In the genomic region with DNA sequence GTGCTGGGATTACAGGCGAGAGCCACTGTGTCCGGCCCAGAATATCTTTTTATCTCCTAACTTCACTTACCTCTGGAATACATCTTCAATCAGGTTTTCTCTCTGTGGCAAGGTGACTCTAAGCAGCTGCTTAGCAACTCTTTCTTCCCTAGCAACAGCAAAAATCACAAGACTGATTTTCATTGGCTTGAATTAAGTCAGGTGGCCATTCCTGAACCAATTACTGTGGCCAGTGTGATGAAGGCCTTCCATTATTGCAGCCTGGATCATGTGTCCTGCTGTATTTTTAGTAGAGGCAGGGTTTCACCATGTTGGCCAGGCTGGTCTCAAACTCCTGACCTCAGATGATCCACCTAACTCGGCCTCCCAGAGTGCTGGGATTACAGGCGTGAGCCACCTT, we compare ENCODE assay signal across 9 cellular contexts. TPM values are rescaled to one million over a fixed set of nuclear protein-coding genes. Genes with fewer than 3 reads are reported as not detected.
A peak's percentile ranks its signal among the peaks of the same experiment; 100 is the strongest.
DNase-seq lines count a peak whose midpoint lies in the region; ATAC-seq and TF ChIP-seq lines count a peak whose summit lies in the region.
"Had no signal": no experiment of that assay in that cellular context is flagged by ENCODE, and none has a peak within 500 bp of the region (broad histone marks: within the 10 kb centered on the region; RNA-seq: fewer than 3 reads in every experiment).

No MANE protein-coding gene starts in this region.

- no peak overlapping the region for H3K4me3 Mint-ChIP-seq in activated T-cell treated with anti-CD3 and anti-CD28 coated beads, Interleukin-2, amount 50 U/mL, for 24 hours

- POLR2A ChIA-PET in RWPE1 (lab: Yijun Ruan, JAX; ENCODE audit: low non-redundant PET) = no interaction called here

- TF ChIP-seq CTCF in RWPE1 (conservative IDR thresholded peaks at IDR 0.05; ENCODE audit: low read depth) (no peak), fibroblast of the aortic adventitia (IDR thresholded peaks at IDR 0.05; ENCODE audit: insufficient read depth, low read length) (no peak)

- H3K27ac ChIP-seq in RWPE1 = peak overlapping the region; percentile 48; the same call in 1 of the 2 replicates
- H3K27ac ChIP-seq: adrenal gland had no signal

- DNase-seq in DMS153 (lab: John Stamatoyannopoulos, UW) (peak; percentile 44), HT1080 (ENCODE audit: low read depth) (peak; percentile 63), RWPE1 (ENCODE audit: low spot score) (no peak), fibroblast of the aortic adventitia (ENCODE audit: low read depth) (peak; percentile 53), globus pallidus (ENCODE audit: low spot score) (no peak)
- no peak for DNase-seq in activated T-cell treated with anti-CD3 and anti-CD28 coated beads, Interleukin-2, amount 50 U/mL, for 24 hours

- no peak overlapping the region for H3K27ac Mint-ChIP-seq in activated T-cell treated with anti-CD3 and anti-CD28 coated beads, Interleukin-2, amount 50 U/mL, for 24 hours

- CTCF ChIA-PET in RWPE1 (lab: Yijun Ruan, JAX) = no interaction called here

- no peak overlapping the region for H3K4me3 ChIP-seq in fibroblast of the aortic adventitia (ENCODE audit: low read depth, low read length)
- H3K4me3 ChIP-seq: adrenal gland had no signal

- ATAC-seq in GM18858 (IDR thresholded peaks at IDR 0.05; ENCODE audit: unreplicated experiment) (no peak), GM19467 (IDR thresholded peaks at IDR 0.05; ENCODE audit: unreplicated experiment) (no peak)

- peaks cover 32% of the 10 kb centered on the region for H3K36me3 Mint-ChIP-seq in activated T-cell treated with anti-CD3 and anti-CD28 coated beads, Interleukin-2, amount 50 U/mL, for 24 hours (ENCODE audit: low read depth)

- peaks cover 9% of the 10 kb centered on the region for H3K27me3 Mint-ChIP-seq in activated T-cell treated with anti-CD3 and anti-CD28 coated beads, Interleukin-2, amount 50 U/mL, for 24 hours

- no peaks in the 10 kb centered on the region for H3K9me3 Mint-ChIP-seq in activated T-cell treated with anti-CD3 and anti-CD28 coated beads, Interleukin-2, amount 50 U/mL, for 24 hours

- peaks cover 11% of the 10 kb centered on the region for H3K4me1 Mint-ChIP-seq in activated T-cell treated with anti-CD3 and anti-CD28 coated beads, Interleukin-2, amount 50 U/mL, for 24 hours (ENCODE audit: low read depth)

RNA-seq across cellular contexts. Expression of a gene that starts 9.0 kb away (rescaled TPM):
- 14.3 and 24.5 TPM in 2 replicates for total RNA-seq in HT1080 (2014; rRNA removed; shearing (Covaris generic))
- polyA plus RNA-seq in HT1080 (2015; cell fraction: cytosol; rRNA removed) = 48.0 and 48.2 TPM in 2 replicates
- 194 and 250 TPM in 2 replicates for polyA plus RNA-seq in HT1080 (2015; cell fraction: nucleus; rRNA removed)
- 31.5 and 38.9 TPM in 2 replicates for total RNA-seq in fibroblast of the aortic adventitia (ENCODE audit: low replicate concordance)

RNA-seq across cellular contexts. Expression of a gene that starts 15.5 kb away (rescaled TPM):
- total RNA-seq in HT1080 (2014; rRNA removed; shearing (Covaris generic)) = 32.2 and 47.4 TPM in 2 replicates
- 45.4 and 60.8 TPM in 2 replicates for polyA plus RNA-seq in HT1080 (2015; cell fraction: cytosol; rRNA removed)
- 50.2 and 51.3 TPM in 2 replicates for polyA plus RNA-seq in HT1080 (2015; cell fraction: nucleus; rRNA removed)
- 5.7 and 24.9 TPM in 2 replicates for total RNA-seq in fibroblast of the aortic adventitia (ENCODE audit: low replicate concordance)

Comparison
In these comparisons a context has a peak if more than half of its experiments do, and no peak if none do; other contexts are left out.
1. DNase-seq: peak in DMS153 (single experiment), HT1080 (single experiment) and fibroblast of the aortic adventitia (single experiment); none in RWPE1 (single experiment), activated T-cell treated with anti-CD3 and anti-CD28 coated beads, Interleukin-2, amount 50 U/mL, for 24 hours (single experiment) and globus pallidus (single experiment).